14 cellular contexts compared by ENCODE assay signal in genomic region chr2:159380676-159381239, GRCh38.
DNase-seq lines count a peak whose midpoint lies in the region; ATAC-seq and TF ChIP-seq lines count a peak whose summit lies in the region.
"Had no signal": no experiment of that assay in that cellular context is flagged by ENCODE, and none has a peak within 500 bp of the region (broad histone marks: within the 10 kb centered on the region; RNA-seq: fewer than 3 reads in every experiment).

No MANE protein-coding gene starts in this region.

- H3K79me2 ChIP-seq in KMS-11 (ENCODE audit: insufficient read depth, low read depth): no peaks in the 10 kb centered on the region

- no peak for TF ChIP-seq CTCF in KMS-11 (conservative IDR thresholded peaks at IDR 0.05; ENCODE audit: low read depth, low read length)
- TF ChIP-seq CTCF in mucosa of descending colon (IDR thresholded peaks at IDR 0.05): no peak

- no peak overlapping the region for H3K9ac ChIP-seq in KMS-11
- H3K9ac ChIP-seq: GM23248 had no signal

- peaks cover 37% of the 10 kb centered on the region for H3K4me1 ChIP-seq in KMS-11 (ENCODE audit: low read depth, poor library complexity, severe bottlenecking)
- peaks cover 12% of the 10 kb centered on the region for H3K4me1 ChIP-seq in mucosa of descending colon (ENCODE audit: low read depth)
- H3K4me1 ChIP-seq: A549, BE2C had no signal

- peak overlapping the region; percentile 50; the same call in 1 of the 2 replicates for H3K27ac ChIP-seq in KMS-11
- H3K27ac ChIP-seq: A549, GM23248 had no signal

- H3K36me3 ChIP-seq in KMS-11 (ENCODE audit: insufficient read depth) (no peaks in the 10 kb centered on the region), mucosa of descending colon (ENCODE audit: low read depth) (no peaks in the 10 kb centered on the region)
- H3K36me3 ChIP-seq: BE2C had no signal

- H4K20me1 ChIP-seq in KMS-11 (ENCODE audit: insufficient read depth): no peaks in the 10 kb centered on the region

- ATAC-seq in left colon (peak; percentile 92), mucosa of descending colon (peak; percentile 94), HG03571 (IDR thresholded peaks at IDR 0.05; ENCODE audit: unreplicated experiment) (no peak)
- ATAC-seq: A549, HCT116 had no signal

- H3K4me3 ChIP-seq in KMS-11 (IDR thresholded peaks at IDR 0.05; ENCODE audit: insufficient read depth, low read depth, low read length) (no peak overlapping the region), mucosa of descending colon (no peak overlapping the region)
- H3K4me3 ChIP-seq: A549, GM23248 had no signal

- H3K27me3 ChIP-seq in KMS-11 (ENCODE audit: insufficient read depth, low read depth): no peaks in the 10 kb centered on the region
- H3K27me3 ChIP-seq: BE2C had no signal

- H2AFZ ChIP-seq in KMS-11 (ENCODE audit: low read depth): no peak overlapping the region
- H2AFZ ChIP-seq: GM23248 had no signal

- intact Hi-C loops in left colon (cut with DNase I, micrococcal nuclease) (no loop called here), mucosa of descending colon (cut with DNase I, micrococcal nuclease) (no loop called here)

- no peak for DNase-seq in left colon
- DNase-seq in mucosa of descending colon: peak in 1 of 3 donors; percentile 19
- no peak for DNase-seq in superior temporal gyrus (ENCODE audit: extremely low spot score)
- DNase-seq in NCI-H345 (lab: John Stamatoyannopoulos, UW): no peak
- DNase-seq in NK-92 treated with Interleukin-12 subunit alpha and Interleukin-12 subunit beta, amount 100 ng/mL, for 24 hours (lab: John Stamatoyannopoulos, UW): no peak
- DNase-seq: BE2C; Caco-2; CD8-positive, alpha-beta memory T cell; DMS53; GM23248 had no signal

- no peaks in the 10 kb centered on the region for H3K9me3 ChIP-seq in mucosa of descending colon
- H3K9me3 ChIP-seq: A549, BE2C, Caco-2 had no signal

- H3K4me2 ChIP-seq in KMS-11: peak overlapping the region; percentile 39
- H3K4me2 ChIP-seq: A549 had no signal
